In genomic region chr15:77031376-77032050, GRCh38 we compare ENCODE assay signal across 2 cellular contexts.
TF ChIP-seq lines count a peak whose summit lies in the region.

No MANE protein-coding gene starts in this region.

TF ChIP-seq in HepG2, 621 proteins besides CTCF, POLR2A, EP300 and RAD21:
- TF ChIP-seq ZNF563 (CRISPR knock-in tag; IDR thresholded peaks at IDR 0.05) (0 out of 2 replicates have a peak, but pooled peaks have one; percentile 0), ZBTB7A (CRISPR knock-in tag; IDR thresholded peaks at IDR 0.05) (peak; percentile 22; the same call in 1 of the 2 replicates), PCBP1 (IDR thresholded peaks at IDR 0.05; ENCODE audit: borderline replicate concordance, low read depth, low read length) (no peak), STAG1 (CRISPR knock-in tag; IDR thresholded peaks at IDR 0.05) (peak; percentile 56), JUND (CRISPR knock-in tag; IDR thresholded peaks at IDR 0.05) (no peak), FOXO4 (CRISPR knock-in tag; conservative IDR thresholded peaks at IDR 0.05) (0 out of 2 replicates have a peak, but pooled peaks have one; percentile 75), SAP130 (CRISPR knock-in tag; IDR thresholded peaks at IDR 0.05; ENCODE audit: low read depth) (peak; percentile 51), ZNF460 (CRISPR knock-in tag; IDR thresholded peaks at IDR 0.05; ENCODE audit: borderline replicate concordance) (no peak), ZNF503 (CRISPR knock-in tag; IDR thresholded peaks at IDR 0.05) (0 out of 2 replicates have a peak, but pooled peaks have one; percentile 34), ZC3H13 (CRISPR knock-in tag; IDR thresholded peaks at IDR 0.05) (peak; percentile 30; the same call in 1 of the 2 replicates), ELF3 (CRISPR knock-in tag; IDR thresholded peaks at IDR 0.05) (peak; percentile 31; the same call in 1 of the 2 replicates), ZMAT3 (CRISPR knock-in tag; conservative IDR thresholded peaks at IDR 0.05) (peak; percentile 71; the same call in 1 of the 2 replicates), MBD4 (IDR thresholded peaks at IDR 0.05; ENCODE audit: borderline replicate concordance, low read length) (no peak), ZFP91 (CRISPR knock-in tag; IDR thresholded peaks at IDR 0.05; ENCODE audit: borderline replicate concordance) (0 out of 2 replicates have a peak, but pooled peaks have one; percentile 5), ZNF747 (CRISPR knock-in tag; IDR thresholded peaks at IDR 0.05; ENCODE audit: borderline replicate concordance) (peak; percentile 9; the same call in 1 of the 2 replicates), ZNF441 (CRISPR knock-in tag; IDR thresholded peaks at IDR 0.05; ENCODE audit: borderline replicate concordance) (peak; percentile 36; the same call in 1 of the 2 replicates), PAWR (CRISPR knock-in tag; IDR thresholded peaks at IDR 0.05; ENCODE audit: borderline replicate concordance) (no peak), RORA (CRISPR knock-in tag; IDR thresholded peaks at IDR 0.05) (no peak), SMYD3 (CRISPR knock-in tag; IDR thresholded peaks at IDR 0.05) (no peak), TFAP4 (IDR thresholded peaks at IDR 0.05; ENCODE audit: borderline replicate concordance, low read depth) (peak; percentile 60; the same call in 1 of the 2 replicates), ZFP41 (CRISPR knock-in tag; IDR thresholded peaks at IDR 0.05; ENCODE audit: borderline replicate concordance) (peak; percentile 54; the same call in 1 of the 2 replicates), ZSCAN31 (CRISPR knock-in tag; IDR thresholded peaks at IDR 0.05; ENCODE audit: low read depth) (0 out of 2 replicates have a peak, but pooled peaks have one; percentile 10), RBM39 (IDR thresholded peaks at IDR 0.05; ENCODE audit: low read depth, low read length, poor library complexity, severe bottlenecking) (peak; percentile 17), TEAD3 (CRISPR knock-in tag; optimal IDR thresholded peaks at IDR 0.05; ENCODE audit: borderline replicate concordance) (peak; percentile 7), ZNF605 (CRISPR knock-in tag; IDR thresholded peaks at IDR 0.05) (peak; percentile 14), ZNF567 (CRISPR knock-in tag; IDR thresholded peaks at IDR 0.05; ENCODE audit: borderline replicate concordance) (0 out of 2 replicates have a peak, but pooled peaks have one; percentile 48)
TF ChIP-seq in HepG2: peak in this region for 19.

TF ChIP-seq in GM23338, 12 proteins besides CTCF, POLR2A, EP300 and RAD21:
- TF ChIP-seq CREB1 (CRISPR knock-in tag; IDR thresholded peaks at IDR 0.05; ENCODE audit: low read depth) = no peak
- no peak for TF ChIP-seq ZNF462 (CRISPR knock-in tag; IDR thresholded peaks at IDR 0.05)
- no peak for TF ChIP-seq ETS1 (IDR thresholded peaks at IDR 0.05)
